Comparison of ENCODE assay signal across 18 cellular contexts in genomic region chr3:189466004-189466403, GRCh38.
"Had no signal": no experiment of that assay in that cellular context is flagged by ENCODE, and none has a peak within 500 bp of the region (broad histone marks: within the 10 kb centered on the region; RNA-seq: fewer than 3 reads in every experiment).

No MANE protein-coding gene starts in this region.

- H3K4me1 ChIP-seq: esophagus squamous epithelium, suprapubic skin, thyroid gland, uterus had no signal

- H3K36me3 Mint-ChIP-seq: immature natural killer cell, type B pancreatic cell had no signal

- H3K4me1 Mint-ChIP-seq: immature natural killer cell had no signal

- H3K4me3 Mint-ChIP-seq: immature natural killer cell; naive thymus-derived CD8-positive, alpha-beta T cell; type B pancreatic cell had no signal

- FAIRE-seq: endometrium, kidney had no signal

- ATAC-seq: mucosa of descending colon; naive thymus-derived CD8-positive, alpha-beta T cell; right cardiac atrium; stimulated activated naive CD8-positive, alpha-beta T cell treated with anti-CD3 and anti-CD28 coated beads, Interleukin-15, Interleukin-2, amounts not matched to agents 100 U/mL and 50 U/mL, for 24 hours had no signal

- H3K9me3 ChIP-seq: esophagus squamous epithelium, mucosa of descending colon, neutrophil, suprapubic skin, thyroid gland, uterus had no signal

- H3K27me3 ChIP-seq: esophagus squamous epithelium, neutrophil, suprapubic skin, thyroid gland, uterus had no signal

- H3K4me3 ChIP-seq: esophagus squamous epithelium, mucosa of descending colon, suprapubic skin, thyroid gland, uterus had no signal

- H3K9me3 Mint-ChIP-seq: type B pancreatic cell had no signal

- DNase-seq: effector memory CD4-positive, alpha-beta T cell; esophagus squamous epithelium; foreskin fibroblast; immature natural killer cell; kidney; mucosa of descending colon; naive thymus-derived CD8-positive, alpha-beta T cell; right cardiac atrium; small intestine; stimulated activated CD4-positive, alpha-beta T cell treated with anti-CD3 and anti-CD28 coated beads, Interleukin-12 subunit alpha, Interleukin-12 subunit beta, amount 100 ng/mL, for 4 hours; stimulated activated naive CD8-positive, alpha-beta T cell treated with anti-CD3 and anti-CD28 coated beads, Interleukin-15, Interleukin-2, amounts not matched to agents 100 U/mL and 50 U/mL, for 24 hours; thyroid gland; uterus had no signal

- H3K27ac Mint-ChIP-seq: immature natural killer cell; naive thymus-derived CD8-positive, alpha-beta T cell; type B pancreatic cell had no signal

- H3K36me3 ChIP-seq: esophagus squamous epithelium, neutrophil, suprapubic skin, thyroid gland, uterus had no signal

- H3K27ac ChIP-seq: epithelial cell of prostate, esophagus squamous epithelium, neutrophil, suprapubic skin, thyroid gland, uterus had no signal
